Comparison of ENCODE assay signal across 28 cellular contexts in the genomic region with DNA sequence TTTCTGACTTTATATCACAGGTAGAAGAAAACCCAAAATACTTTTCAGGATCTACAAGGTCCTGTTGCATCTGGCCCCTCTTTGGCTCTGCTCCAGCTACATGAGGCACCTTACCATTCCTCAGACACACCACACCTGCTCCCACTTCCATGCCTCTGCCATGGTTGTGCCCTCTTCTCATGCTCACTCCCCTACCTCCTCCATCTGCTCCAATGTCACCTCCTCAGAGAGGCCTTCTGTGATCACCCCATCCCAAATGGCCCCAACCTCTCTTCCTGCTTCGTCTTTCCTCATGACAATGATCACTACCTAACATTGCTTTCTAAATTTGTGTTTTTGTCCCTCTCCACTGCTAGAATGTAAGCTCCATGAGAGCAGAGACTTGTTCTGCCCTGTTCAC.
DNase-seq lines count a peak whose midpoint lies in the region; ATAC-seq, FAIRE-seq and TF ChIP-seq lines count a peak whose summit lies in the region.
"Had no signal": no experiment of that assay in that cellular context is flagged by ENCODE, and none has a peak within 500 bp of the region (broad histone marks: within the 10 kb centered on the region; RNA-seq: fewer than 3 reads in every experiment).

No MANE protein-coding gene starts in this region.

- no peaks in the 10 kb centered on the region for H3K27me3 ChIP-seq in bronchial epithelial cell (ENCODE audit: control insufficient read depth, insufficient read depth, low read length)
- H3K27me3 ChIP-seq in lung (ENCODE audit: control insufficient read depth, insufficient read depth), result no peaks in the 10 kb centered on the region
- H3K27me3 ChIP-seq in trophoblast cell (ENCODE audit: insufficient read depth, low read length), result no peaks in the 10 kb centered on the region
- no peaks in the 10 kb centered on the region for H3K27me3 ChIP-seq in pancreas
- no peaks in the 10 kb centered on the region for H3K27me3 ChIP-seq in WERI-Rb-1 (ENCODE audit: insufficient read depth, low read depth, severe bottlenecking)
- H3K27me3 ChIP-seq: BLaER1 had no signal

- no peak for TF ChIP-seq CTCF in bronchial epithelial cell (IDR thresholded peaks at IDR 0.05; ENCODE audit: insufficient read depth, low read length, severe bottlenecking)
- no peak for TF ChIP-seq CTCF in lung (IDR thresholded peaks at IDR 0.05; ENCODE audit: control extremely low read depth, extremely low read depth)
- TF ChIP-seq CTCF in pancreas (IDR thresholded peaks at IDR 0.05), result no peak
- no peak for TF ChIP-seq CTCF in WERI-Rb-1 (IDR thresholded peaks at IDR 0.05; ENCODE audit: low read depth, low read length)

- FAIRE-seq in bronchial epithelial cell (lab: Jason Lieb, UNC) (peak; percentile 75), pancreas (lab: Jason Lieb, UNC) (no peak)
- FAIRE-seq: A549, GM12891, GM19239 had no signal

- H3K9me3 ChIP-seq in lung (ENCODE audit: control insufficient read depth in 2 of 2, insufficient read depth in 1 of 2, low read length in 1 of 2) (peaks cover 0 to 5% of the 10 kb centered on the region in 2 donors), trophoblast cell (ENCODE audit: insufficient read depth, low read depth, low read length) (peaks cover 6% of the 10 kb centered on the region), pancreas (no peaks in the 10 kb centered on the region), WERI-Rb-1 (ENCODE audit: severe bottlenecking) (no peaks in the 10 kb centered on the region)
- H3K9me3 ChIP-seq: A549, BE2C, BLaER1 had no signal

- H4K8ac ChIP-seq in trophoblast cell (ENCODE audit: low read depth, low read length), result no peak overlapping the region

- 92 to 100% methylated on average over 1 of the region's 1 CpG for WGBS in lung, 2 donors
- WGBS in trophoblast cell (ENCODE audit: extremely low coverage, insufficient coverage, insufficient read length), result no CpG with 5 or more reads among the region's 1 CpG
- WGBS in pancreas, 2 donors, result 85 to 88% methylated on average over 1 of the region's 1 CpG

- no peak overlapping the region for H3K9ac ChIP-seq in trophoblast cell (ENCODE audit: low read length)
- H3K9ac ChIP-seq: BLaER1 had no signal

- ATAC-seq in lung (ENCODE audit: insufficient read depth, low FRiP score) (no peak), pancreas (no peak)
- ATAC-seq: A549 had no signal

- no peak overlapping the region for H4K91ac ChIP-seq in trophoblast cell (ENCODE audit: low read depth, low read length)

- H3K79me2 ChIP-seq in trophoblast cell (ENCODE audit: control insufficient read depth, insufficient read depth, low read length, poor library complexity), result no peaks in the 10 kb centered on the region

- H3K4me3 ChIP-seq in bronchial epithelial cell (ENCODE audit: low read depth, low read length) (no peak overlapping the region), lung (no peak overlapping the region), trophoblast cell (ENCODE audit: low read depth, low read length) (no peak overlapping the region), pancreas (no peak overlapping the region), WERI-Rb-1 (ENCODE audit: low read depth, low read length) (no peak overlapping the region)
- H3K4me3 ChIP-seq: A549, BLaER1 had no signal

- H2BK5ac ChIP-seq in trophoblast cell (ENCODE audit: low read depth, low read length, poor library complexity), result no peak overlapping the region

- H3K4me2 ChIP-seq in trophoblast cell (ENCODE audit: low read length), result no peak overlapping the region
- H3K4me2 ChIP-seq: A549, BLaER1 had no signal

- peak overlapping the region; percentile 24 for H3K23ac ChIP-seq in trophoblast cell (ENCODE audit: low read length)

- peaks cover 1% of the 10 kb centered on the region for H3K27me3 Mint-ChIP-seq in activated CD4-positive, alpha-beta T cell treated with anti-CD3 and anti-CD28 coated beads, Interleukin-2, amount 10 ng/mL, durations not matched to agents 24 days and 14 days

- H2BK120ac ChIP-seq in trophoblast cell (ENCODE audit: insufficient read depth, low read length, poor library complexity), result no peak overlapping the region

- intact Hi-C loops in activated CD4-positive, alpha-beta T cell treated with anti-CD3 and anti-CD28 coated beads, Interleukin-2, amount 10 ng/mL, durations not matched to agents 24 days and 14 days (cut with micrococcal nuclease), result no loop called here
- intact Hi-C loops in pancreas (cut with DNase I), result no loop called here

- no peak overlapping the region for H2AFZ ChIP-seq in trophoblast cell (ENCODE audit: insufficient read depth, low read length, poor library complexity)

- no peaks in the 10 kb centered on the region for H3K36me3 ChIP-seq in bronchial epithelial cell (ENCODE audit: control insufficient read depth, insufficient read depth, low read length)
- H3K36me3 ChIP-seq in lung (ENCODE audit: control insufficient read depth in 2 of 2, insufficient read depth in 2 of 2, low read length in 2 of 2), result no peaks in the 10 kb centered on the region
- no peaks in the 10 kb centered on the region for H3K36me3 ChIP-seq in trophoblast cell (ENCODE audit: control insufficient read depth in 1 of 2, insufficient read depth in 2 of 2, low read length in 2 of 2)
- H3K36me3 ChIP-seq in pancreas, result no peaks in the 10 kb centered on the region
- peaks cover 3% of the 10 kb centered on the region; the same call in 1 of the 2 replicates for H3K36me3 ChIP-seq in WERI-Rb-1
- H3K36me3 ChIP-seq: BE2C, BLaER1 had no signal

- H3K4me1 Mint-ChIP-seq in activated CD4-positive, alpha-beta T cell treated with anti-CD3 and anti-CD28 coated beads, Interleukin-2, amount 10 ng/mL, durations not matched to agents 24 days and 14 days, result no peaks in the 10 kb centered on the region
- H3K4me1 Mint-ChIP-seq: CD14-positive monocyte; CD4-positive, alpha-beta memory T cell; CD4-positive, CD25-positive, alpha-beta regulatory T cell; CD8-positive, alpha-beta memory T cell had no signal

- DNase-seq in activated CD4-positive, alpha-beta T cell treated with anti-CD3 and anti-CD28 coated beads, Interleukin-2, amount 10 ng/mL, durations not matched to agents 24 days and 14 days, result peak; percentile 16
- no peak for DNase-seq in activated CD4-positive, alpha-beta T cell treated with anti-CD3 and anti-CD28 coated beads, Interleukin-2, amount 50 U/mL, for 48 hours
- DNase-seq in bronchial epithelial cell (ENCODE audit: low read depth) (no peak), lung (ENCODE audit: low spot score) (peak; percentile 9), trophoblast cell (no peak), pancreas (no peak), Ammon's horn (ENCODE audit: low spot score) (no peak), WERI-Rb-1 (no peak)
- DNase-seq: AML-193; BE2C; C1 segment of cervical spinal cord; CD4-positive, alpha-beta memory T cell; CD4-positive, CD25-positive, alpha-beta regulatory T cell; CD8-positive, alpha-beta memory T cell; COR-L47; DMS 273 treated with DMSO at 0.1 percent for 48 hours; DMS153; DMS53; DMS79; DND-41; EL; GDM1 had no signal

- H3K4me3 Mint-ChIP-seq in activated CD4-positive, alpha-beta T cell treated with anti-CD3 and anti-CD28 coated beads, Interleukin-2, amount 10 ng/mL, durations not matched to agents 24 days and 14 days, result no peak overlapping the region
- H3K4me3 Mint-ChIP-seq: CD14-positive monocyte; CD4-positive, alpha-beta memory T cell; CD4-positive, CD25-positive, alpha-beta regulatory T cell; CD8-positive, alpha-beta memory T cell had no signal

- H3K79me1 ChIP-seq in trophoblast cell (ENCODE audit: low read length), result no peaks in the 10 kb centered on the region

- H2AK5ac ChIP-seq in trophoblast cell (ENCODE audit: low read length), result no peak overlapping the region

- no peak overlapping the region for H3K4ac ChIP-seq in trophoblast cell (ENCODE audit: low read depth, low read length)

- H3K27ac Mint-ChIP-seq in activated CD4-positive, alpha-beta T cell treated with anti-CD3 and anti-CD28 coated beads, Interleukin-2, amount 10 ng/mL, durations not matched to agents 24 days and 14 days, result no peak overlapping the region
- H3K27ac Mint-ChIP-seq: CD14-positive monocyte; CD4-positive, alpha-beta memory T cell; CD4-positive, CD25-positive, alpha-beta regulatory T cell had no signal

- H2BK12ac ChIP-seq in trophoblast cell (ENCODE audit: low read length), result no peak overlapping the region

- H3K4me1 ChIP-seq in lung (ENCODE audit: control insufficient read depth in 2 of 2, insufficient read depth in 2 of 2, low read length in 2 of 2) (peaks cover 0 to 14% of the 10 kb centered on the region in 2 donors), trophoblast cell (ENCODE audit: control insufficient read depth in 1 of 2, insufficient read depth in 2 of 2, low read length in 2 of 2) (no peaks in the 10 kb centered on the region), pancreas (peaks cover 0 to 11% (median 0%) of the 10 kb centered on the region in 3 donors)
- H3K4me1 ChIP-seq: A549, BE2C, BLaER1 had no signal

- no peaks in the 10 kb centered on the region for H3K36me3 Mint-ChIP-seq in activated CD4-positive, alpha-beta T cell treated with anti-CD3 and anti-CD28 coated beads, Interleukin-2, amount 10 ng/mL, durations not matched to agents 24 days and 14 days (ENCODE audit: low read depth)
- H3K36me3 Mint-ChIP-seq: CD14-positive monocyte; CD4-positive, alpha-beta memory T cell; CD4-positive, CD25-positive, alpha-beta regulatory T cell; CD8-positive, alpha-beta memory T cell had no signal

- H4K12ac ChIP-seq in trophoblast cell (ENCODE audit: low read depth, low read length), result no peak overlapping the region

- no peak overlapping the region for H3K27ac ChIP-seq in lung (ENCODE audit: low read depth in 1 of 2, low read length in 1 of 2)
- no peak overlapping the region for H3K27ac ChIP-seq in trophoblast cell (ENCODE audit: low read depth, low read length)
- H3K27ac ChIP-seq in pancreas, result no peak overlapping the region
- no peak overlapping the region for H3K27ac ChIP-seq in WERI-Rb-1
- H3K27ac ChIP-seq: 22Rv1, A549, BLaER1 had no signal

- no peak overlapping the region for H3K14ac ChIP-seq in trophoblast cell (ENCODE audit: low read length)

- H3K9me3 Mint-ChIP-seq in activated CD4-positive, alpha-beta T cell treated with anti-CD3 and anti-CD28 coated beads, Interleukin-2, amount 10 ng/mL, durations not matched to agents 24 days and 14 days, result no peaks in the 10 kb centered on the region

- no peak overlapping the region for H3K18ac ChIP-seq in trophoblast cell (ENCODE audit: low read length)

Comparison
In these comparisons a context has a peak if more than half of its experiments do, and no peak if none do; other contexts are left out.
1. DNase-seq: peak in activated CD4-positive, alpha-beta T cell treated with anti-CD3 and anti-CD28 coated beads, Interleukin-2, amount 10 ng/mL, durations not matched to agents 24 days and 14 days (single experiment) and lung (single experiment); none in activated CD4-positive, alpha-beta T cell treated with anti-CD3 and anti-CD28 coated beads, Interleukin-2, amount 50 U/mL, for 48 hours (0 of 2), bronchial epithelial cell (single experiment), trophoblast cell (0 of 2), pancreas (0 of 6), Ammon's horn (single experiment) and WERI-Rb-1 (single experiment).